8 cellular contexts compared by ENCODE assay signal in the genomic region with DNA sequence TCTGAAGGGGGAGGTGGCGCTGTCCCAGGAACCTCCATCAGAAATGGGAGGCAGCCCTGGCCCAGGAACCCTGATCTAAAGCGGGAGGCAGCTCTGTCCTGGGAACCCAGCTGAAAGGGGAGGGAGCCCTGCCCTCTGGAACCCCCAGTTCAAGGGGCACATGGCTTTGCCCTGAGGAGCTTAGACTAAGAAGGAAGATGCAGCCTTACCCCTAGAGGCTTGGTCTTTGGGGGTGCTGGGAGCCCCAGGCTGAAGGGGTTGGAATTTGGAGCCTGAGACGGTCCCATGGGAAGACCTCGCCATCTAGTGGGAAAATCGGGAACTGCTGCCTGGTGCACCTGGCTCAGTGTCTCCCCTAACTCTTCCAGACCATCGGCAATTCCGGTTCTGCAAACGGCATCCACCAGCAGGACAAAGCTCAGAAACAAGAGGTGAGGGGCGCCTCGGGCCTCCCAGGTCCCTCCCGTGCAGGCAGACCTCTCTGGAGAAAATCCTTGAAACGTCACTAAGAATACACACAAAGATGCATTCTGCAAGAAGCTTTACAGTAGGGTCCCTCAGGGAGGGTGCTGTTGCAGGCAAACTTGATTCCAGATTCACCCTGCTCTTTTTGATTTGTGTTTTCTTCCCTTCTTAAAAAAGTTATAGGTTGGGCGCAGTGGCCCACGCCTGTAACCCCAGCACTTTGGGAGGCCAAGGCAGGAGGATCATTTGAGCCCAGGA. TPM values are rescaled to one million over a fixed set of nuclear protein-coding genes. Genes with fewer than 3 reads are reported as not detected.
DNase-seq lines count a peak whose midpoint lies in the region; ATAC-seq and TF ChIP-seq lines count a peak whose summit lies in the region.

No MANE protein-coding gene starts in this region.

- no peak overlapping the region for H3K27ac Mint-ChIP-seq in neural progenitor cell

- no peaks in the 10 kb centered on the region for H3K4me1 ChIP-seq in OCI-LY1 (ENCODE audit: insufficient read depth, low read length, severe bottlenecking)
- H3K4me1 ChIP-seq in neural progenitor cell, result no peaks in the 10 kb centered on the region

- DNase-seq in CD1c-positive myeloid dendritic cell (ENCODE audit: extremely low spot score), result peak; percentile 76
- DNase-seq in HCEC 1CT, result peak; percentile 53
- peak; percentile 61 for DNase-seq in activated T-cell treated with anti-CD3 and anti-CD28 coated beads for 48 hours (ENCODE audit: low read depth)
- peak; percentile 31 for DNase-seq in fibroblast of gingiva (ENCODE audit: low read depth)
- peak; percentile 85 for DNase-seq in neural progenitor cell (ENCODE audit: low spot score)
- DNase-seq in stromal cell of bone marrow (ENCODE audit: low read depth), result peak; percentile 19

- H3K9me3 Mint-ChIP-seq in neural progenitor cell, result no peaks in the 10 kb centered on the region

- H3K27ac ChIP-seq in OCI-LY1 (ENCODE audit: low read depth, low read length, poor library complexity, severe bottlenecking), result no peak overlapping the region
- H3K27ac ChIP-seq in neural progenitor cell, result no peak overlapping the region

- no peak overlapping the region for H3K9ac ChIP-seq in OCI-LY1 (ENCODE audit: low read length)
- H3K9ac ChIP-seq in neural progenitor cell, result no peak overlapping the region

- H3K4me1 Mint-ChIP-seq in neural progenitor cell, result no peaks in the 10 kb centered on the region

- H3K4me3 ChIP-seq in OCI-LY1 (ENCODE audit: low read depth, low read length, poor library complexity, severe bottlenecking), result no peak overlapping the region
- H3K4me3 ChIP-seq in neural progenitor cell, result no peak overlapping the region

- H3K27me3 ChIP-seq in OCI-LY1 (ENCODE audit: insufficient read depth, low read length) (peaks cover 13% of the 10 kb centered on the region), neural progenitor cell (no peaks in the 10 kb centered on the region)

- H4K20me1 ChIP-seq in OCI-LY1 (ENCODE audit: insufficient read depth, low read length) (no peaks in the 10 kb centered on the region), neural progenitor cell (ENCODE audit: low read depth) (peaks cover 4% of the 10 kb centered on the region)

- TF ChIP-seq CTCF in OCI-LY1 (IDR thresholded peaks at IDR 0.05; ENCODE audit: low read length) (peak; percentile 98), neural progenitor cell (IDR thresholded peaks at IDR 0.05) (peak; percentile 95)

- no peaks in the 10 kb centered on the region for H3K9me3 ChIP-seq in OCI-LY1 (ENCODE audit: low read length)
- H3K9me3 ChIP-seq in neural progenitor cell (ENCODE audit: low read depth), result no peaks in the 10 kb centered on the region

- ATAC-seq in HG03196 (IDR thresholded peaks at IDR 0.05; ENCODE audit: unreplicated experiment), result no peak

- peaks cover 8% of the 10 kb centered on the region for H3K27me3 Mint-ChIP-seq in neural progenitor cell (ENCODE audit: insufficient read depth, low read depth)

- H3K4me3 Mint-ChIP-seq in neural progenitor cell, result no peak overlapping the region

- H3K36me3 ChIP-seq in OCI-LY1 (ENCODE audit: insufficient read depth, low read length) (no peaks in the 10 kb centered on the region), neural progenitor cell (no peaks in the 10 kb centered on the region)

- H3K9me2 ChIP-seq in OCI-LY1 (ENCODE audit: low read depth, low read length), result no peaks in the 10 kb centered on the region

- no peaks in the 10 kb centered on the region for H3K79me2 ChIP-seq in OCI-LY1 (ENCODE audit: insufficient read depth, low read length)
- no peaks in the 10 kb centered on the region for H3K79me2 ChIP-seq in neural progenitor cell (ENCODE audit: low read depth)

- H3K4me2 ChIP-seq in OCI-LY1 (ENCODE audit: low read length), result no peak overlapping the region
- no peak overlapping the region for H3K4me2 ChIP-seq in neural progenitor cell

- H3F3A ChIP-seq in OCI-LY1 (ENCODE audit: insufficient read depth, low read length) (no peaks in the 10 kb centered on the region), neural progenitor cell (ENCODE audit: low read depth) (no peaks in the 10 kb centered on the region)

- H3K36me3 Mint-ChIP-seq in neural progenitor cell, result peaks cover 17% of the 10 kb centered on the region

- H2AFZ ChIP-seq in OCI-LY1 (ENCODE audit: low read length), result no peak overlapping the region
- no peak overlapping the region for H2AFZ ChIP-seq in neural progenitor cell (replicated peaks)

RNA-seq across cellular contexts. Expression of gene GTF2IRD1, which starts 52.4 kb away (rescaled TPM):
- 25.6 and 48.5 TPM in 2 replicates for total RNA-seq in neural progenitor cell (ENCODE audit: low replicate concordance)

Comparison
In these comparisons a context has a peak if more than half of its experiments do, and no peak if none do; other contexts are left out.
1. DNase-seq: peak in every context shown above with its lines; median percentile 85 in neural progenitor cell; 76 in CD1c-positive myeloid dendritic cell; 61 in activated T-cell treated with anti-CD3 and anti-CD28 coated beads for 48 hours; 53 in HCEC 1CT; 31 in fibroblast of gingiva; 19 in stromal cell of bone marrow.